8 cellular contexts compared by ENCODE assay signal in the genomic region with DNA sequence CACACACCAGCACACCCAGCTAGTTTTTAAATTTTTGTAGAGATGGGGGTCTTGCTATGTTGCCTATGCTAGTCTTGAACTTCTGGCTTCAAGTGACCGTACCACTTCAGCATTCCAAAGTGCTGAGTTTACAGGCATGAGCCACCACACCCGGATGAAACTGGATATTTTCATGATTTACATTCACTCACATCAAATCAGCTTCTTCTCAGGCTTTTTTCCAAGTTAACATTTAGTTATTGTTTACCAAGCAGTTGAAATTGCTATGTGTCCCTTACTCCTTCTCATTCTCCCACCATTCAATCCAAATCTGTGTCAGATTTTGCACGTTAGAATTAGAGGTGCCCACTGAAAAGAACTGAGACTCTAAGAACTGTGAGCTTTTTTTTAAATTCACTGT. TPM values are rescaled to one million over a fixed set of nuclear protein-coding genes. Genes with fewer than 3 reads are reported as not detected.
DNase-seq lines count a peak whose midpoint lies in the region; ATAC-seq, FAIRE-seq and TF ChIP-seq lines count a peak whose summit lies in the region.

No MANE protein-coding gene starts in this region.

- H3K4me3 ChIP-seq in fibroblast of mammary gland (ENCODE audit: control insufficient read depth, low read depth, low read length): no peak overlapping the region
- H3K4me3 ChIP-seq in skeletal muscle satellite cell (ENCODE audit: low read length): peak overlapping the region; percentile 56

- no peaks in the 10 kb centered on the region for H3K27me3 Mint-ChIP-seq in T-cell
- no peaks in the 10 kb centered on the region for H3K27me3 Mint-ChIP-seq in stimulated activated memory B cell treated with anti-CD40 and anti-IgM and Interleukin-4, amounts not matched to agents 10 μg/mL and 1 μg/mL and 100 μg/mL, for 72 hours

- H3K4me2 ChIP-seq in skeletal muscle satellite cell (ENCODE audit: low read length): peak overlapping the region; percentile 80

- peaks cover 10% of the 10 kb centered on the region for H3K36me3 Mint-ChIP-seq in T-cell
- peaks cover 6% of the 10 kb centered on the region for H3K36me3 Mint-ChIP-seq in stimulated activated memory B cell treated with anti-CD40 and anti-IgM and Interleukin-4, amounts not matched to agents 10 μg/mL and 1 μg/mL and 100 μg/mL, for 72 hours

- TF ChIP-seq CTCF in fibroblast of mammary gland (conservative IDR thresholded peaks at IDR 0.05; ENCODE audit: control insufficient read depth, insufficient read depth, low read depth, low read length): no peak
- no peak for TF ChIP-seq CTCF in GM20000 (IDR thresholded peaks at IDR 0.05; ENCODE audit: extremely low read depth, missing control alignments)

- H3K27ac Mint-ChIP-seq in T-cell: peak overlapping the region; percentile 82 to 88
- no peak overlapping the region for H3K27ac Mint-ChIP-seq in stimulated activated memory B cell treated with anti-CD40 and anti-IgM and Interleukin-4, amounts not matched to agents 10 μg/mL and 1 μg/mL and 100 μg/mL, for 72 hours

- peaks cover 43% of the 10 kb centered on the region for H3K4me1 ChIP-seq in skeletal muscle satellite cell (ENCODE audit: control insufficient read depth, insufficient read depth, low read length)

- TF ChIP-seq POLR2A in H54 (IDR thresholded peaks at IDR 0.05; ENCODE audit: low read depth, low read length): no peak

- H3K4me3 Mint-ChIP-seq in T-cell: peak overlapping the region in 1 of 3 donors; percentile 38
- H3K4me3 Mint-ChIP-seq in stimulated activated memory B cell treated with anti-CD40 and anti-IgM and Interleukin-4, amounts not matched to agents 10 μg/mL and 1 μg/mL and 100 μg/mL, for 72 hours: no peak overlapping the region

- peak overlapping the region; percentile 84 for H3K9ac ChIP-seq in skeletal muscle satellite cell (ENCODE audit: low read depth, low read length)

- POLR2A ChIA-PET in T-cell (lab: Charles Lee): no interaction called here

- no peaks in the 10 kb centered on the region for H3K9me3 Mint-ChIP-seq in T-cell
- no peaks in the 10 kb centered on the region for H3K9me3 Mint-ChIP-seq in stimulated activated memory B cell treated with anti-CD40 and anti-IgM and Interleukin-4, amounts not matched to agents 10 μg/mL and 1 μg/mL and 100 μg/mL, for 72 hours

- CTCF ChIA-PET in T-cell (lab: Charles Lee): interaction anchor here in 1 of 2 donors (0.9 to 1.1 kb wide), 2 partner anchors 12 to 40 kb away, joined by 3 read pairs; no protein-coding TSS in a partner anchor

- FAIRE-seq in H54 (lab: Jason Lieb, UNC): peak; percentile 38

- H3K36me3 ChIP-seq in skeletal muscle satellite cell (ENCODE audit: insufficient read depth, low read length): peaks cover 13% of the 10 kb centered on the region

- no peaks in the 10 kb centered on the region for H3K9me3 ChIP-seq in skeletal muscle satellite cell (replicated peaks; ENCODE audit: low read length)

- H3K4me1 Mint-ChIP-seq in T-cell: peaks cover 17 to 18% (median 17%) of the 10 kb centered on the region in 3 donors
- H3K4me1 Mint-ChIP-seq in stimulated activated memory B cell treated with anti-CD40 and anti-IgM and Interleukin-4, amounts not matched to agents 10 μg/mL and 1 μg/mL and 100 μg/mL, for 72 hours: no peaks in the 10 kb centered on the region

- H3K27me3 ChIP-seq in skeletal muscle satellite cell (ENCODE audit: control insufficient read depth, insufficient read depth, low read length): no peaks in the 10 kb centered on the region

- peak; percentile 35 for DNase-seq in H54 (ENCODE audit: insufficient read length, low spot score)
- no peak for DNase-seq in T-cell
- peak; percentile 79 for DNase-seq in fibroblast of mammary gland (ENCODE audit: low read depth)
- no peak for DNase-seq in activated naive CD4-positive, alpha-beta T cell (lab: John Stamatoyannopoulos, UW)
- no peak for DNase-seq in GM20000 (ENCODE audit: low spot score)

- ATAC-seq in T-cell (replicated peaks in 1 of 4) (no peak), HG03135 (IDR thresholded peaks at IDR 0.05; ENCODE audit: unreplicated experiment) (no peak)
- ATAC-seq in stimulated activated memory B cell treated with anti-CD40 and anti-IgM and Interleukin-4, amounts not matched to agents 10 μg/mL and 1 μg/mL and 100 μg/mL, for 72 hours: no peak

RNA-seq across cellular contexts. Expression of gene RIT1, which starts 18.3 kb away (rescaled TPM):
- total RNA-seq in T-cell: 10 to 100 TPM; 35.3 to 56.4 (median 39.2) TPM
- 18.3 and 19.9 TPM in 2 replicates for total RNA-seq in skeletal muscle satellite cell (2012; rRNA removed)

RNA-seq across cellular contexts. Expression of gene SYT11, which starts 33.4 kb away (rescaled TPM):
- total RNA-seq in T-cell: 10 to 100 TPM in 2 of 5 donors, 1 to 10 TPM in 3; 8.6 to 19.8 (median 9.0) TPM
- total RNA-seq in skeletal muscle satellite cell (2012; rRNA removed): 18.8 and 22.1 TPM in 2 replicates

RNA-seq across cellular contexts. Expression of gene GON4L, which starts 35.8 kb away (rescaled TPM):
- total RNA-seq in T-cell: 100 to 1,000 TPM; 101 to 113 (median 105) TPM
- 24.2 and 25.1 TPM in 2 replicates for total RNA-seq in skeletal muscle satellite cell (2012; rRNA removed)

RNA-seq across cellular contexts. Expression of gene KHDC4, which starts 41.4 kb away (rescaled TPM):
- total RNA-seq in T-cell: 100 to 1,000 TPM in 1 of 5 donors, 10 to 100 TPM in 4; 44.5 to 102 (median 85.6) TPM
- total RNA-seq in skeletal muscle satellite cell (2012; rRNA removed): 21.4 and 24.1 TPM in 2 replicates

RNA-seq across cellular contexts. Expression of gene RXFP4, which starts 48.6 kb away (rescaled TPM):
- not detected for total RNA-seq in T-cell
- 0.44 TPM in 1 of 2 replicates, not detected in the other for total RNA-seq in skeletal muscle satellite cell (2012; rRNA removed)

Comparison
In these comparisons a context has a peak if more than half of its experiments do, and no peak if none do; other contexts are left out.
1. DNase-seq: peak in H54 (single experiment) and fibroblast of mammary gland (single experiment); none in T-cell (0 of 34), activated naive CD4-positive, alpha-beta T cell (0 of 4) and GM20000 (single experiment).